1 cellular context compared by ENCODE assay signal in the genomic region with DNA sequence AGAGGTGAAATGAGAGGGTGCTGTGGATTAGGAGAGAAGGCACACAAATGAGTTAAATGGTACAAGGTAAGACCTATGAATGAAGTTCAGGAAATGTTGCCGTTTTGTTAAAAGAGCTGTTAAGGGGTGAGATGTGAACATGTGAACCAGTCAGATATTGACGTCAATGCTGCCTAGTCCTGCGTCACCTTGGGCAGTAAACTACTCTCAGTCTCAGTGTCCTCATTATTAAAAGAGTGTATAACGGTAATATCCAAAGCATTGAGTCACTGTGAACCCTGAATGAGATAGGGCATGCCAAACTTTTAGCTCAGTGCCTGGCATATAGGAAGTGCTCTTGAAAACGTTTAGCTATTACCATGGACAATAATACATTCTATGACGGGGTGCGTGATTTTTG.
TF ChIP-seq lines count a peak whose summit lies in the region.

No MANE protein-coding gene starts in this region.

TF ChIP-seq in H1, 55 proteins besides CTCF, POLR2A, EP300 and RAD21:
- TF ChIP-seq HDAC6 (IDR thresholded peaks at IDR 0.05; ENCODE audit: low read depth, low read length) (no peak), TAF1 (IDR thresholded peaks at IDR 0.05; ENCODE audit: low read depth, low read length) (no peak), FOSL1 (IDR thresholded peaks at IDR 0.05; ENCODE audit: insufficient read depth, low read depth, low read length) (no peak), MAFK (IDR thresholded peaks at IDR 0.05; ENCODE audit: low read depth, low read length) (no peak), CBX8 (IDR thresholded peaks at IDR 0.05; ENCODE audit: borderline replicate concordance, low read depth, low read length) (no peak), TAF7 (optimal IDR thresholded peaks at IDR 0.05; ENCODE audit: borderline replicate concordance, low read depth, low read length) (no peak), POU5F1 (IDR thresholded peaks at IDR 0.05; ENCODE audit: low read depth, low read length) (no peak), SUZ12 (IDR thresholded peaks at IDR 0.05; ENCODE audit: low read length) (no peak), KDM4A (IDR thresholded peaks at IDR 0.05; ENCODE audit: low read depth, low read length, severe bottlenecking) (no peak), CHD2 (IDR thresholded peaks at IDR 0.05; ENCODE audit: low read length) (no peak), SIX5 (IDR thresholded peaks at IDR 0.05; ENCODE audit: low read depth, low read length) (no peak), TEAD4 (IDR thresholded peaks at IDR 0.05; ENCODE audit: low read depth, low read length) (no peak), ASH2L (IDR thresholded peaks at IDR 0.05; ENCODE audit: low read length) (no peak)
